In the genomic region with DNA sequence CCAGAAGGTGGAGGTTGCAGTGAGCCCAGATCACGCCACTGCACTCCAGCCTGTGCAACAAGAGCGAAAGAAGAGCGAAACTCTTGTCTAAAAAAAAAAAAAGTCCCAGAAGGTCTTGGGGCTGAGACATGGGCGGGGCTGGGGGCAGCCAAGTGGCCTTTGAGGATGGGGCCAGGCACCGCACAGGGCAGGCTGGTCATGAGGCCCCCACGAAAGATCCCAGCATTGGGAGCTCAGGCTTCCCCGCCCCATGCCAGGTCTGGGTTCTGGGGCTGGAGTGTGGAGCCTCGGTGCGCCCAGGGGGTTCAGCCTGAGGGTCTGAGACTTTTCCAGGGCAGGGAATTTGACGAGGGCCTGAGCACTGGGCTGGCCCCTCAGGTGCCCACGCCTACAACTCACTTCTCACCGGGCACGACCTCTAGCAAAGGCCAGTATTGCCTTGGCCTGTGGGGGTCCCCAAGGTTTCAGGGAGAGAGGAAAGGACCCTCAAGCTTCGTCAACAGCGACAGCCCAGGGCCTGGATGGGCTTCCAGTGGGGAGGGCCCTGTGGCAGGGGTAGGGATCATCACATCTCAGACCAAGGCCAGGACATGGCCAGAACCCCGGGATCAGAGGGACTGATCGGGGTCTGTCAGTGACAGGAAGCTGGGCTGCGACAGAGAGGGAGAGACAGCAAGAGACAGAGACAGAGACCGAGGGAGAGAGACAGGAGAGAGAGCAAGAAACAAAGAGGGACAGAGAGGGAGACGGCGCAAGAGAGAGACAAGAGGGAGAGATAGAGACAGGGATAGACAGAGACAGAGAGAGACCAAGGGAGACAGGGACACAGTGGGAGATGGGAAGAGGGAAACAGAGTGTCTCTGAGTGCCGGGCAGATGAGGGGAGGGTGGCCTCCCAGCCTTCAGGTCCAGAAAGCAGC, we compare ENCODE assay signal across 2 cellular contexts.
TF ChIP-seq lines count a peak whose summit lies in the region.

No MANE protein-coding gene starts in this region.

TF ChIP-seq in A549, 52 proteins besides CTCF, POLR2A, EP300 and RAD21:
- TF ChIP-seq RARB (CRISPR knock-in tag; IDR thresholded peaks at IDR 0.05), result no peak
- TF ChIP-seq, protein P1, sequence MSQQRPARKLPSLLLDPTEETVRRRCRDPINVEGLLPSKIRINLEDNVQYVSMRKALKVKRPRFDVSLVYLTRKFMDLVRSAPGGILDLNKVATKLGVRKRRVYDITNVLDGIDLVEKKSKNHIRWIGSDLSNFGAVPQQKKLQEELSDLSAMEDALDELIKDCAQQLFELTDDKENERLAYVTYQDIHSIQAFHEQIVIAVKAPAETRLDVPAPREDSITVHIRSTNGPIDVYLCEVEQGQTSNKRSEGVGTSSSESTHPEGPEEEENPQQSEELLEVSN (IDR thresholded peaks at IDR 0.05; ENCODE audit: borderline replicate concordance, low read depth), result no peak
- TF ChIP-seq RNF2 (IDR thresholded peaks at IDR 0.05; ENCODE audit: borderline replicate concordance, low read depth), result no peak
- no peak for TF ChIP-seq CHD4 (IDR thresholded peaks at IDR 0.05; ENCODE audit: borderline replicate concordance)
- no peak for TF ChIP-seq ZC3H11A (IDR thresholded peaks at IDR 0.05)
- TF ChIP-seq FOXS1 (CRISPR knock-in tag; IDR thresholded peaks at IDR 0.05), result no peak
- no peak for TF ChIP-seq HDAC2 (IDR thresholded peaks at IDR 0.05)
- TF ChIP-seq CBX8 (IDR thresholded peaks at IDR 0.05), result no peak
- TF ChIP-seq, protein P2, sequence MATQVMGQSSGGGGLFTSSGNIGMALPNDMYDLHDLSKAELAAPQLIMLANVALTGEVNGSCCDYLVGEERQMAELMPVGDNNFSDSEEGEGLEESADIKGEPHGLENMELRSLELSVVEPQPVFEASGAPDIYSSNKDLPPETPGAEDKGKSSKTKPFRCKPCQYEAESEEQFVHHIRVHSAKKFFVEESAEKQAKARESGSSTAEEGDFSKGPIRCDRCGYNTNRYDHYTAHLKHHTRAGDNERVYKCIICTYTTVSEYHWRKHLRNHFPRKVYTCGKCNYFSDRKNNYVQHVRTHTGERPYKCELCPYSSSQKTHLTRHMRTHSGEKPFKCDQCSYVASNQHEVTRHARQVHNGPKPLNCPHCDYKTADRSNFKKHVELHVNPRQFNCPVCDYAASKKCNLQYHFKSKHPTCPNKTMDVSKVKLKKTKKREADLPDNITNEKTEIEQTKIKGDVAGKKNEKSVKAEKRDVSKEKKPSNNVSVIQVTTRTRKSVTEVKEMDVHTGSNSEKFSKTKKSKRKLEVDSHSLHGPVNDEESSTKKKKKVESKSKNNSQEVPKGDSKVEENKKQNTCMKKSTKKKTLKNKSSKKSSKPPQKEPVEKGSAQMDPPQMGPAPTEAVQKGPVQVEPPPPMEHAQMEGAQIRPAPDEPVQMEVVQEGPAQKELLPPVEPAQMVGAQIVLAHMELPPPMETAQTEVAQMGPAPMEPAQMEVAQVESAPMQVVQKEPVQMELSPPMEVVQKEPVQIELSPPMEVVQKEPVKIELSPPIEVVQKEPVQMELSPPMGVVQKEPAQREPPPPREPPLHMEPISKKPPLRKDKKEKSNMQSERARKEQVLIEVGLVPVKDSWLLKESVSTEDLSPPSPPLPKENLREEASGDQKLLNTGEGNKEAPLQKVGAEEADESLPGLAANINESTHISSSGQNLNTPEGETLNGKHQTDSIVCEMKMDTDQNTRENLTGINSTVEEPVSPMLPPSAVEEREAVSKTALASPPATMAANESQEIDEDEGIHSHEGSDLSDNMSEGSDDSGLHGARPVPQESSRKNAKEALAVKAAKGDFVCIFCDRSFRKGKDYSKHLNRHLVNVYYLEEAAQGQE (IDR thresholded peaks at IDR 0.05), result no peak
- TF ChIP-seq, protein P3, sequence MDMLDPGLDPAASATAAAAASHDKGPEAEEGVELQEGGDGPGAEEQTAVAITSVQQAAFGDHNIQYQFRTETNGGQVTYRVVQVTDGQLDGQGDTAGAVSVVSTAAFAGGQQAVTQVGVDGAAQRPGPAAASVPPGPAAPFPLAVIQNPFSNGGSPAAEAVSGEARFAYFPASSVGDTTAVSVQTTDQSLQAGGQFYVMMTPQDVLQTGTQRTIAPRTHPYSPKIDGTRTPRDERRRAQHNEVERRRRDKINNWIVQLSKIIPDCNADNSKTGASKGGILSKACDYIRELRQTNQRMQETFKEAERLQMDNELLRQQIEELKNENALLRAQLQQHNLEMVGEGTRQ (IDR thresholded peaks at IDR 0.05), result no peak
- TF ChIP-seq KDM5A (IDR thresholded peaks at IDR 0.05), result no peak
- TF ChIP-seq HOXB13 (CRISPR knock-in tag; IDR thresholded peaks at IDR 0.05; ENCODE audit: low read depth), result no peak
- TF ChIP-seq FOSL2 (IDR thresholded peaks at IDR 0.05), result no peak
- TF ChIP-seq FOSL2 (CRISPR knock-in tag; IDR thresholded peaks at IDR 0.05), result no peak
- no peak for TF ChIP-seq NR3C1 (IDR thresholded peaks at IDR 0.05)
- TF ChIP-seq, protein P4, sequence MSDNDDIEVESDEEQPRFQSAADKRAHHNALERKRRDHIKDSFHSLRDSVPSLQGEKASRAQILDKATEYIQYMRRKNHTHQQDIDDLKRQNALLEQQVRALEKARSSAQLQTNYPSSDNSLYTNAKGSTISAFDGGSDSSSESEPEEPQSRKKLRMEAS (IDR thresholded peaks at IDR 0.05), result no peak
- TF ChIP-seq, protein P5, sequence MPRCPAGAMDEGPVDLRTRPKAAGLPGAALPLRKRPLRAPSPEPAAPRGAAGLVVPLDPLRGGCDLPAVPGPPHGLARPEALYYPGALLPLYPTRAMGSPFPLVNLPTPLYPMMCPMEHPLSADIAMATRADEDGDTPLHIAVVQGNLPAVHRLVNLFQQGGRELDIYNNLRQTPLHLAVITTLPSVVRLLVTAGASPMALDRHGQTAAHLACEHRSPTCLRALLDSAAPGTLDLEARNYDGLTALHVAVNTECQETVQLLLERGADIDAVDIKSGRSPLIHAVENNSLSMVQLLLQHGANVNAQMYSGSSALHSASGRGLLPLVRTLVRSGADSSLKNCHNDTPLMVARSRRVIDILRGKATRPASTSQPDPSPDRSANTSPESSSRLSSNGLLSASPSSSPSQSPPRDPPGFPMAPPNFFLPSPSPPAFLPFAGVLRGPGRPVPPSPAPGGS (IDR thresholded peaks at IDR 0.05), result no peak

TF ChIP-seq in WTC11, 78 proteins besides CTCF, POLR2A, EP300 and RAD21:
- TF ChIP-seq ATF1 (CRISPR knock-in tag; IDR thresholded peaks at IDR 0.05) (no peak), FOXK1 (CRISPR knock-in tag; IDR thresholded peaks at IDR 0.05) (no peak), ZNF396 (CRISPR knock-in tag; IDR thresholded peaks at IDR 0.05; ENCODE audit: borderline replicate concordance) (no peak), CBFB (CRISPR knock-in tag; IDR thresholded peaks at IDR 0.05; ENCODE audit: low read depth) (no peak), RELA (CRISPR knock-in tag; IDR thresholded peaks at IDR 0.05; ENCODE audit: borderline replicate concordance) (no peak), TEAD1 (CRISPR knock-in tag; IDR thresholded peaks at IDR 0.05) (no peak), ESRRA (CRISPR knock-in tag; IDR thresholded peaks at IDR 0.05; ENCODE audit: borderline replicate concordance) (no peak), GTF2I (CRISPR knock-in tag; conservative IDR thresholded peaks at IDR 0.05) (no peak), ZNF317 (CRISPR knock-in tag; IDR thresholded peaks at IDR 0.05; ENCODE audit: borderline replicate concordance, low read depth) (no peak)
- TF ChIP-seq, protein P6, sequence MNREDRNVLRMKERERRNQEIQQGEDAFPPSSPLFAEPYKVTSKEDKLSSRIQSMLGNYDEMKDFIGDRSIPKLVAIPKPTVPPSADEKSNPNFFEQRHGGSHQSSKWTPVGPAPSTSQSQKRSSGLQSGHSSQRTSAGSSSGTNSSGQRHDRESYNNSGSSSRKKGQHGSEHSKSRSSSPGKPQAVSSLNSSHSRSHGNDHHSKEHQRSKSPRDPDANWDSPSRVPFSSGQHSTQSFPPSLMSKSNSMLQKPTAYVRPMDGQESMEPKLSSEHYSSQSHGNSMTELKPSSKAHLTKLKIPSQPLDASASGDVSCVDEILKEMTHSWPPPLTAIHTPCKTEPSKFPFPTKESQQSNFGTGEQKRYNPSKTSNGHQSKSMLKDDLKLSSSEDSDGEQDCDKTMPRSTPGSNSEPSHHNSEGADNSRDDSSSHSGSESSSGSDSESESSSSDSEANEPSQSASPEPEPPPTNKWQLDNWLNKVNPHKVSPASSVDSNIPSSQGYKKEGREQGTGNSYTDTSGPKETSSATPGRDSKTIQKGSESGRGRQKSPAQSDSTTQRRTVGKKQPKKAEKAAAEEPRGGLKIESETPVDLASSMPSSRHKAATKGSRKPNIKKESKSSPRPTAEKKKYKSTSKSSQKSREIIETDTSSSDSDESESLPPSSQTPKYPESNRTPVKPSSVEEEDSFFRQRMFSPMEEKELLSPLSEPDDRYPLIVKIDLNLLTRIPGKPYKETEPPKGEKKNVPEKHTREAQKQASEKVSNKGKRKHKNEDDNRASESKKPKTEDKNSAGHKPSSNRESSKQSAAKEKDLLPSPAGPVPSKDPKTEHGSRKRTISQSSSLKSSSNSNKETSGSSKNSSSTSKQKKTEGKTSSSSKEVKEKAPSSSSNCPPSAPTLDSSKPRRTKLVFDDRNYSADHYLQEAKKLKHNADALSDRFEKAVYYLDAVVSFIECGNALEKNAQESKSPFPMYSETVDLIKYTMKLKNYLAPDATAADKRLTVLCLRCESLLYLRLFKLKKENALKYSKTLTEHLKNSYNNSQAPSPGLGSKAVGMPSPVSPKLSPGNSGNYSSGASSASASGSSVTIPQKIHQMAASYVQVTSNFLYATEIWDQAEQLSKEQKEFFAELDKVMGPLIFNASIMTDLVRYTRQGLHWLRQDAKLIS (CRISPR knock-in tag; IDR thresholded peaks at IDR 0.05; ENCODE audit: borderline replicate concordance), result no peak
- TF ChIP-seq, protein P7, sequence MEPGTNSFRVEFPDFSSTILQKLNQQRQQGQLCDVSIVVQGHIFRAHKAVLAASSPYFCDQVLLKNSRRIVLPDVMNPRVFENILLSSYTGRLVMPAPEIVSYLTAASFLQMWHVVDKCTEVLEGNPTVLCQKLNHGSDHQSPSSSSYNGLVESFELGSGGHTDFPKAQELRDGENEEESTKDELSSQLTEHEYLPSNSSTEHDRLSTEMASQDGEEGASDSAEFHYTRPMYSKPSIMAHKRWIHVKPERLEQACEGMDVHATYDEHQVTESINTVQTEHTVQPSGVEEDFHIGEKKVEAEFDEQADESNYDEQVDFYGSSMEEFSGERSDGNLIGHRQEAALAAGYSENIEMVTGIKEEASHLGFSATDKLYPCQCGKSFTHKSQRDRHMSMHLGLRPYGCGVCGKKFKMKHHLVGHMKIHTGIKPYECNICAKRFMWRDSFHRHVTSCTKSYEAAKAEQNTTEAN (CRISPR knock-in tag; IDR thresholded peaks at IDR 0.05), result no peak
- TF ChIP-seq, protein P8, sequence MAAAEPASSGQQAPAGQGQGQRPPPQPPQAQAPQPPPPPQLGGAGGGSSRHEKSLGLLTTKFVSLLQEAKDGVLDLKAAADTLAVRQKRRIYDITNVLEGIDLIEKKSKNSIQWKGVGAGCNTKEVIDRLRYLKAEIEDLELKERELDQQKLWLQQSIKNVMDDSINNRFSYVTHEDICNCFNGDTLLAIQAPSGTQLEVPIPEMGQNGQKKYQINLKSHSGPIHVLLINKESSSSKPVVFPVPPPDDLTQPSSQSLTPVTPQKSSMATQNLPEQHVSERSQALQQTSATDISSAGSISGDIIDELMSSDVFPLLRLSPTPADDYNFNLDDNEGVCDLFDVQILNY (CRISPR knock-in tag; IDR thresholded peaks at IDR 0.05), result no peak
- TF ChIP-seq, protein P9, sequence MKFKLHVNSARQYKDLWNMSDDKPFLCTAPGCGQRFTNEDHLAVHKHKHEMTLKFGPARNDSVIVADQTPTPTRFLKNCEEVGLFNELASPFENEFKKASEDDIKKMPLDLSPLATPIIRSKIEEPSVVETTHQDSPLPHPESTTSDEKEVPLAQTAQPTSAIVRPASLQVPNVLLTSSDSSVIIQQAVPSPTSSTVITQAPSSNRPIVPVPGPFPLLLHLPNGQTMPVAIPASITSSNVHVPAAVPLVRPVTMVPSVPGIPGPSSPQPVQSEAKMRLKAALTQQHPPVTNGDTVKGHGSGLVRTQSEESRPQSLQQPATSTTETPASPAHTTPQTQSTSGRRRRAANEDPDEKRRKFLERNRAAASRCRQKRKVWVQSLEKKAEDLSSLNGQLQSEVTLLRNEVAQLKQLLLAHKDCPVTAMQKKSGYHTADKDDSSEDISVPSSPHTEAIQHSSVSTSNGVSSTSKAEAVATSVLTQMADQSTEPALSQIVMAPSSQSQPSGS (CRISPR knock-in tag; IDR thresholded peaks at IDR 0.05; ENCODE audit: borderline replicate concordance, low read depth), result no peak
- TF ChIP-seq, protein P10, sequence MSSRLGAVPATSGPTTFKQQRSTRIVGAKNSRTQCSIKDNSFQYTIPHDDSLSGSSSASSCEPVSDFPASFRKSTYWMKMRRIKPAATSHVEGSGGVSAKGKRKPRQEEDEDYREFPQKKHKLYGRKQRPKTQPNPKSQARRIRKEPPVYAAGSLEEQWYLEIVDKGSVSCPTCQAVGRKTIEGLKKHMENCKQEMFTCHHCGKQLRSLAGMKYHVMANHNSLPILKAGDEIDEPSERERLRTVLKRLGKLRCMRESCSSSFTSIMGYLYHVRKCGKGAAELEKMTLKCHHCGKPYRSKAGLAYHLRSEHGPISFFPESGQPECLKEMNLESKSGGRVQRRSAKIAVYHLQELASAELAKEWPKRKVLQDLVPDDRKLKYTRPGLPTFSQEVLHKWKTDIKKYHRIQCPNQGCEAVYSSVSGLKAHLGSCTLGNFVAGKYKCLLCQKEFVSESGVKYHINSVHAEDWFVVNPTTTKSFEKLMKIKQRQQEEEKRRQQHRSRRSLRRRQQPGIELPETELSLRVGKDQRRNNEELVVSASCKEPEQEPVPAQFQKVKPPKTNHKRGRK (CRISPR knock-in tag; IDR thresholded peaks at IDR 0.05; ENCODE audit: borderline replicate concordance), result no peak
- TF ChIP-seq, protein P11, sequence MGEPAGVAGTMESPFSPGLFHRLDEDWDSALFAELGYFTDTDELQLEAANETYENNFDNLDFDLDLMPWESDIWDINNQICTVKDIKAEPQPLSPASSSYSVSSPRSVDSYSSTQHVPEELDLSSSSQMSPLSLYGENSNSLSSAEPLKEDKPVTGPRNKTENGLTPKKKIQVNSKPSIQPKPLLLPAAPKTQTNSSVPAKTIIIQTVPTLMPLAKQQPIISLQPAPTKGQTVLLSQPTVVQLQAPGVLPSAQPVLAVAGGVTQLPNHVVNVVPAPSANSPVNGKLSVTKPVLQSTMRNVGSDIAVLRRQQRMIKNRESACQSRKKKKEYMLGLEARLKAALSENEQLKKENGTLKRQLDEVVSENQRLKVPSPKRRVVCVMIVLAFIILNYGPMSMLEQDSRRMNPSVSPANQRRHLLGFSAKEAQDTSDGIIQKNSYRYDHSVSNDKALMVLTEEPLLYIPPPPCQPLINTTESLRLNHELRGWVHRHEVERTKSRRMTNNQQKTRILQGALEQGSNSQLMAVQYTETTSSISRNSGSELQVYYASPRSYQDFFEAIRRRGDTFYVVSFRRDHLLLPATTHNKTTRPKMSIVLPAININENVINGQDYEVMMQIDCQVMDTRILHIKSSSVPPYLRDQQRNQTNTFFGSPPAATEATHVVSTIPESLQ (CRISPR knock-in tag; IDR thresholded peaks at IDR 0.05), result no peak
- TF ChIP-seq, protein P12, sequence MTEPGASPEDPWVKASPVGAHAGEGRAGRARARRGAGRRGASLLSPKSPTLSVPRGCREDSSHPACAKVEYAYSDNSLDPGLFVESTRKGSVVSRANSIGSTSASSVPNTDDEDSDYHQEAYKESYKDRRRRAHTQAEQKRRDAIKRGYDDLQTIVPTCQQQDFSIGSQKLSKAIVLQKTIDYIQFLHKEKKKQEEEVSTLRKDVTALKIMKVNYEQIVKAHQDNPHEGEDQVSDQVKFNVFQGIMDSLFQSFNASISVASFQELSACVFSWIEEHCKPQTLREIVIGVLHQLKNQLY (CRISPR knock-in tag; IDR thresholded peaks at IDR 0.05), result no peak
TF ChIP-seq in WTC11: peak in this region for 0.
